ENCODE assay signal across 21 cellular contexts in genomic region chr22:19789406-19789805, GRCh38. TPM values are rescaled to one million over a fixed set of nuclear protein-coding genes. Genes with fewer than 3 reads are reported as not detected.
DNase-seq lines count a peak whose midpoint lies in the region; ATAC-seq, FAIRE-seq and TF ChIP-seq lines count a peak whose summit lies in the region.
"Had no signal": no experiment of that assay in that cellular context is flagged by ENCODE, and none has a peak within 500 bp of the region (broad histone marks: within the 10 kb centered on the region; RNA-seq: fewer than 3 reads in every experiment).

No MANE protein-coding gene starts in this region.

- H3K23ac ChIP-seq in neuronal stem cell (ENCODE audit: low read depth, low read length, poor library complexity) = peak overlapping the region; percentile 25

- peak in 2 of 3 donors; percentile 14 to 42 for DNase-seq in right lobe of liver
- no peak for DNase-seq in HepG2 (ENCODE audit: low spot score)
- DNase-seq in chondrocyte (ENCODE audit: low spot score) = peak; percentile 87
- DNase-seq in neuronal stem cell (ENCODE audit: low spot score) = no peak
- peak; percentile 36 for DNase-seq in spleen
- no peak for DNase-seq in posterior vena cava (ENCODE audit: low spot score)
- no peak for DNase-seq in suprapubic skin (ENCODE audit: low spot score in 2 of 2)
- no peak for DNase-seq in KBM-7
- DNase-seq: ACHN; BE2C; C1 segment of cervical spinal cord; Caco-2; CD4-positive, alpha-beta T cell; HCEC 1CT; HFFc6 had no signal

- no peak overlapping the region for H2BK15ac ChIP-seq in neuronal stem cell (ENCODE audit: low read length)

- no peak overlapping the region for H3K4me3 ChIP-seq in right lobe of liver
- no peak overlapping the region for H3K4me3 ChIP-seq in HepG2 (replicated peaks in 1 of 3; ENCODE audit: insufficient read depth in 1 of 3, low read depth in 2 of 3, low read length in 3 of 3)
- no peak overlapping the region for H3K4me3 ChIP-seq in neuronal stem cell (ENCODE audit: low read length in 2 of 2)
- no peak overlapping the region for H3K4me3 ChIP-seq in spleen
- no peak overlapping the region for H3K4me3 ChIP-seq in suprapubic skin
- H3K4me3 ChIP-seq: GM23338 had no signal

- no CpG with 5 or more reads among the region's 16 CpGs for whole genome bisulfite sequencing in right lobe of liver (ENCODE audit: insufficient coverage, low coverage, low lambda C conversion rate, missing lambda C conversion rate)
- 93% methylated on average over 16 of the region's 16 CpGs for WGBS in HepG2 (ENCODE audit: low lambda C conversion rate)
- WGBS in neuronal stem cell (ENCODE audit: extremely low coverage in 2 of 2, insufficient read length in 2 of 2, insufficient replicate concordance in 1 of 2), 2 donors = no CpG with 5 or more reads among the region's 16 CpGs
- 92 to 96% (median 94%) methylated on average over 13 to 16 of the region's 16 CpGs for WGBS in spleen, 5 donors
- WGBS in suprapubic skin = 90% methylated on average over 12 of the region's 16 CpGs

- FAIRE-seq in HepG2 (lab: Jason Lieb, UNC) = no peak
- FAIRE-seq: D721Med, G401.6, GM12891, GM18507, H54 had no signal

- H3K79me2 ChIP-seq in HepG2 (ENCODE audit: insufficient read depth, low read length) = no peaks in the 10 kb centered on the region

- H3K27me3 ChIP-seq in right lobe of liver (no peaks in the 10 kb centered on the region), HepG2 (ENCODE audit: control insufficient read depth in 1 of 2, insufficient read depth in 2 of 2, low read length in 2 of 2) (no peaks in the 10 kb centered on the region), neuronal stem cell (ENCODE audit: control insufficient read depth in 3 of 3, insufficient read depth in 3 of 3, low read depth in 1 of 3, low read length in 3 of 3) (no peaks in the 10 kb centered on the region), spleen (replicated peaks in 1 of 7) (no peaks in the 10 kb centered on the region), suprapubic skin (no peaks in the 10 kb centered on the region)
- H3K27me3 ChIP-seq: BE2C had no signal

- TF ChIP-seq POLR2A in right lobe of liver (IDR thresholded peaks at IDR 0.05) (no peak), HepG2 (IDR thresholded peaks at IDR 0.05; ENCODE audit: insufficient read depth in 1 of 2, low read depth in 2 of 2, low read length in 2 of 2) (no peak), spleen (IDR thresholded peaks at IDR 0.05) (no peak), suprapubic skin (IDR thresholded peaks at IDR 0.05) (no peak)

- H3K4me1 ChIP-seq in right lobe of liver (no peaks in the 10 kb centered on the region), HepG2 (ENCODE audit: insufficient read depth, low read length) (peaks cover 20% of the 10 kb centered on the region), neuronal stem cell (ENCODE audit: control insufficient read depth in 2 of 2, insufficient read depth in 1 of 2, low read depth in 1 of 2, low read length in 2 of 2) (no peaks in the 10 kb centered on the region), spleen (no peaks in the 10 kb centered on the region), suprapubic skin (no peaks in the 10 kb centered on the region)
- H3K4me1 ChIP-seq: BE2C, Caco-2 had no signal

- H3K18ac ChIP-seq in neuronal stem cell (ENCODE audit: low read length) = peak overlapping the region; percentile 75

- H3K4me1 Mint-ChIP-seq in chondrocyte (ENCODE audit: low read depth) = no peaks in the 10 kb centered on the region
- H3K4me1 Mint-ChIP-seq: GM23338 had no signal

- H3K4me2 ChIP-seq in HepG2 (ENCODE audit: low read depth, low read length) (no peak overlapping the region), neuronal stem cell (ENCODE audit: insufficient read depth, low read length, poor library complexity, severe bottlenecking) (no peak overlapping the region)
- H3K4me2 ChIP-seq: GM23338 had no signal

- no peaks in the 10 kb centered on the region for H4K20me1 ChIP-seq in HepG2 (ENCODE audit: insufficient read depth, low read length)

- ATAC-seq in right lobe of liver (no peak), HepG2 (no peak)
- ATAC-seq: GM23338 had no signal

- no peaks in the 10 kb centered on the region for H3K27me3 Mint-ChIP-seq in chondrocyte (ENCODE audit: low read depth)
- H3K27me3 Mint-ChIP-seq: CD4-positive, alpha-beta T cell had no signal

- no peak overlapping the region for H2BK12ac ChIP-seq in neuronal stem cell (ENCODE audit: low read length)

- POLR2A ChIA-PET in HepG2 (lab: Yijun Ruan, JAX) = no interaction called here

- H3K9me3 Mint-ChIP-seq in chondrocyte (ENCODE audit: low read depth) = peaks cover 32% of the 10 kb centered on the region
- H3K9me3 Mint-ChIP-seq: GM23338, HFFc6 had no signal

- no peak overlapping the region for H2BK5ac ChIP-seq in neuronal stem cell (ENCODE audit: low read length)

- no TSS peak for BruUV-seq in HepG2 (replicated peaks; lab: Mats Ljungman, UMichigan)

- no peak overlapping the region for H3K14ac ChIP-seq in neuronal stem cell (ENCODE audit: low read length)

- no peak overlapping the region for H3K4ac ChIP-seq in neuronal stem cell (ENCODE audit: low read length)

- H3K27ac ChIP-seq in right lobe of liver (no peak overlapping the region), HepG2 (ENCODE audit: extremely low read length, insufficient read depth, low read length) (no peak overlapping the region), neuronal stem cell (replicated peaks; ENCODE audit: low read length) (no peak overlapping the region), spleen (no peak overlapping the region), suprapubic skin (no peak overlapping the region)

- H3K36me3 Mint-ChIP-seq in chondrocyte (ENCODE audit: low read depth) = peaks cover 16% of the 10 kb centered on the region

- TF ChIP-seq CTCF in right lobe of liver (IDR thresholded peaks at IDR 0.05) (no peak), HepG2 (CRISPR knock-in tag; IDR thresholded peaks at IDR 0.05) (no peak), chondrocyte (IDR thresholded peaks at IDR 0.05) (no peak), spleen (IDR thresholded peaks at IDR 0.05 in 8 of 11, conservative IDR thresholded peaks at IDR 0.05 in 3 of 11) (no peak), suprapubic skin (IDR thresholded peaks at IDR 0.05) (no peak)

- intact Hi-C loops in right lobe of liver (cut with DNase I) (loop anchor here in 1 of 2 donors (10.0 kb wide), 1 partner anchor 105 kb away; no protein-coding TSS in a partner anchor), HepG2 (cut with micrococcal nuclease; ENCODE audit: unreplicated experiment) (no loop called here), spleen (cut with DNase I; ENCODE audit: low total_unique reads) (no loop called here), posterior vena cava (cut with DNase I) (no loop called here)

- peaks cover 1% of the 10 kb centered on the region for H3K79me1 ChIP-seq in neuronal stem cell (ENCODE audit: low read depth, low read length)

- TF ChIP-seq RAD21 in HepG2 (CRISPR knock-in tag; IDR thresholded peaks at IDR 0.05) = no peak

- H2BK120ac ChIP-seq in neuronal stem cell (ENCODE audit: low read depth, low read length) = no peak overlapping the region

- in situ Hi-C loops in HepG2 (cut with HindIII; ENCODE audit: extremely low pct_ligation_motif_present, low pct_unique_long_range_greater_than_20kb) = no loop called here
- in situ Hi-C loops in KBM-7 (cut with MboI; ENCODE audit: low pct_unique_long_range_greater_than_20kb, low sequenced_read_pairs) = no loop called here

- no peak overlapping the region for H2AFZ ChIP-seq in HepG2 (ENCODE audit: low read length)
- H2AFZ ChIP-seq in neuronal stem cell (ENCODE audit: low read length) = no peak overlapping the region
- H2AFZ ChIP-seq: GM23338 had no signal

- no peak for TF ChIP-seq EP300 in HepG2 (IDR thresholded peaks at IDR 0.05; ENCODE audit: low read depth in 2 of 2, low read length in 2 of 2)
- TF ChIP-seq EP300 in HepG2 (CRISPR knock-in tag; IDR thresholded peaks at IDR 0.05; ENCODE audit: borderline replicate concordance) = no peak
- TF ChIP-seq EP300 in suprapubic skin (IDR thresholded peaks at IDR 0.05) = no peak

- no peak overlapping the region for H3K27ac Mint-ChIP-seq in chondrocyte (ENCODE audit: unreplicated experiment)
- H3K27ac Mint-ChIP-seq: CD4-positive, alpha-beta T cell; GM23338; HFFc6 had no signal

- peak overlapping the region; percentile 19 for H4K8ac ChIP-seq in neuronal stem cell (ENCODE audit: low read depth, low read length)

- H2AK5ac ChIP-seq in neuronal stem cell (ENCODE audit: low read depth, low read length) = no peak overlapping the region

- H3K36me3 ChIP-seq in right lobe of liver (no peaks in the 10 kb centered on the region), HepG2 (replicated peaks in 1 of 2; ENCODE audit: control insufficient read depth in 1 of 2, insufficient read depth in 2 of 2, low read length in 2 of 2) (no peaks in the 10 kb centered on the region), neuronal stem cell (replicated peaks in 1 of 2; ENCODE audit: control insufficient read depth in 2 of 2, insufficient read depth in 2 of 2, low read length in 2 of 2) (peaks cover 0 to 3% of the 10 kb centered on the region in 2 donors), spleen (peaks cover 0 to 87% (median 13%) of the 10 kb centered on the region in 6 donors), suprapubic skin (peaks cover 20% of the 10 kb centered on the region)
- H3K36me3 ChIP-seq: BE2C had no signal

- CTCF ChIA-PET in HepG2 (lab: Yijun Ruan, JAX; ENCODE audit: low intra/inter-chr PET ratio, low total read pairs) = no interaction called here

- H3K9ac ChIP-seq in HepG2 (ENCODE audit: insufficient read depth, low read depth, low read length) (no peak overlapping the region), neuronal stem cell (ENCODE audit: low read depth, low read length, poor library complexity) (no peak overlapping the region)

- H4K91ac ChIP-seq in neuronal stem cell (ENCODE audit: low read depth, low read length, poor library complexity) = no peak overlapping the region

- no peaks in the 10 kb centered on the region for H3K9me3 ChIP-seq in right lobe of liver
- H3K9me3 ChIP-seq in HepG2 (ENCODE audit: low read length) = no peaks in the 10 kb centered on the region
- peaks cover 0 to 26% of the 10 kb centered on the region in 2 donors for H3K9me3 ChIP-seq in neuronal stem cell (replicated peaks in 1 of 2; ENCODE audit: control insufficient read depth in 2 of 2, insufficient read depth in 1 of 2, low read depth in 1 of 2, low read length in 2 of 2)
- H3K9me3 ChIP-seq in spleen = peaks cover 0 to 32% (median 25%) of the 10 kb centered on the region in 8 donors
- no peaks in the 10 kb centered on the region for H3K9me3 ChIP-seq in suprapubic skin
- H3K9me3 ChIP-seq: BE2C had no signal

- H3K4me3 Mint-ChIP-seq in chondrocyte (ENCODE audit: unreplicated experiment) = no peak overlapping the region
- H3K4me3 Mint-ChIP-seq: CD4-positive, alpha-beta T cell; GM23338; HFFc6 had no signal

RNA-seq across cellular contexts. Expression of gene TBX1, which starts 28.8 kb away (rescaled TPM):
- total RNA-seq in right lobe of liver = under 1 TPM in 4 of 6 experiments, not detected in 2; 0.24 to 0.37 (median 0.30) TPM
- total RNA-seq in HepG2 (2016; rRNA removed; fragmentation: Illumina TruSeq; extraction: Trizol) = not detected in 2 replicates
- total RNA-seq in HepG2 (2016; cell fraction: cytosol; rRNA removed; fragmentation: Illumina TruSeq; extraction: Trizol; ENCODE audit: low read depth) = not detected in 2 replicates
- not detected in 2 replicates for total RNA-seq in HepG2 (2016; cell fraction: insoluble cytoplasmic fraction; rRNA removed; fragmentation: Illumina TruSeq; extraction: Trizol)
- total RNA-seq in HepG2 (2016; cell fraction: membrane; rRNA removed; fragmentation: Illumina TruSeq; extraction: Trizol) = not detected in 2 replicates
- total RNA-seq in HepG2 (2016; cell fraction: nucleus; rRNA removed; fragmentation: Illumina TruSeq; extraction: Trizol) = not detected in 2 replicates
- polyA plus RNA-seq in HepG2 (2011; rRNA removed) = not detected in 2 replicates
- polyA plus RNA-seq in HepG2 (2011; cell fraction: cytosol; rRNA removed) = 0.03 TPM in 1 of 2 replicates, not detected in the other
- polyA plus RNA-seq in HepG2 (2011; cell fraction: nucleus; rRNA removed) = 0.23 TPM in 1 of 2 replicates, not detected in the other
- polyA plus RNA-seq in HepG2 (2012) = not detected in 2 replicates
- not detected in 2 replicates for polyA plus RNA-seq in HepG2 (2016; cell fraction: cytosol; fragmentation: Illumina TruSeq; extraction: Trizol; ENCODE audit: low read depth)
- not detected in 2 replicates for polyA plus RNA-seq in HepG2 (2016; cell fraction: insoluble cytoplasmic fraction; fragmentation: Illumina TruSeq; extraction: Trizol; ENCODE audit: low read depth)
- polyA plus RNA-seq in HepG2 (2016; cell fraction: membrane; fragmentation: Illumina TruSeq; extraction: Trizol; ENCODE audit: low read depth) = 0.08 TPM in 1 of 2 replicates, not detected in the other
- not detected in 2 replicates for polyA plus RNA-seq in HepG2 (2016; cell fraction: nucleus; fragmentation: Illumina TruSeq; extraction: Trizol; ENCODE audit: insufficient read depth, low read depth)
- not detected in 2 replicates for polyA minus RNA-seq in HepG2 (2011; rRNA and poly(A)+ RNA removed; ENCODE audit: low replicate concordance)
- not detected in 2 replicates for polyA minus RNA-seq in HepG2 (2011; cell fraction: cytosol; rRNA and poly(A)+ RNA removed)
- not detected in 2 replicates for polyA minus RNA-seq in HepG2 (2011; cell fraction: nucleus; rRNA and poly(A)+ RNA removed)
- 0.28 to 20.8 TPM in 2 of 3 replicates, not detected in the other for total RNA-seq in chondrocyte
- polyA plus RNA-seq in neuronal stem cell (2013, experiment 1 of 2) = 0.31 TPM
- 0.26 TPM for polyA plus RNA-seq in neuronal stem cell (2013, experiment 2 of 2)
- total RNA-seq in spleen = 10 to 100 TPM in 1 of 7 donors, 1 to 10 TPM in 3, under 1 TPM in 3; 0.23 to 10.5 (median 3.1) TPM
- polyA plus RNA-seq in spleen = under 1 TPM; 0.17 to 0.71 (median 0.61) TPM
- 1 to 10 TPM; 7.5 to 8.1 TPM for total RNA-seq in posterior vena cava
- 1 to 10 TPM; 1.6 to 7.0 (median 4.8) TPM for total RNA-seq in suprapubic skin
- total RNA-seq: CD4-positive, alpha-beta T cell had no signal

Comparison
In these comparisons a context has a peak if more than half of its experiments do, and no peak if none do; other contexts are left out.
1. DNase-seq: peak in right lobe of liver (2 of 3), chondrocyte (single experiment) and spleen (single experiment); none in HepG2 (single experiment), neuronal stem cell (single experiment), posterior vena cava (single experiment), suprapubic skin (0 of 2) and KBM-7 (single experiment).